ENCODE assay signal across 14 cellular contexts in the genomic region with DNA sequence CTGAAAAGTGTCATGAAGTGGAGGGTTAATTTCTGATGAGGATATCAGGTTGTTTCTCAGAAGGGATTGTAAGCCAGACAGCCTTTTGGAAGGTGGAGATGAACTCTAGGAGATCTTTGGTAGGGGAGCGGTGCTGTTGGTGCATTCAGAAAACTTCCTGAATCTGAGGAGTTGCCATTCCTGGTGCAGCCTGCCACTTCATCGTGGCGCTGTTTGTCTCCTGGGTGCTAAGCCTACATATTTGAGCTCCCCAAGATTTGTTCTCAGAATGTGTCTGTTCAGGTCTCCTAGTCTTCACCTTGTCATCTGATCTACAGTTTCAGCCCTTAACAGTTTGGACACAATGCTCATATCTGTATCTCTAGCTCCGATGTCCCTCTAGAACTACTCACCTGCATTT.
DNase-seq lines count a peak whose midpoint lies in the region; TF ChIP-seq lines count a peak whose summit lies in the region.
"Had no signal": no experiment of that assay in that cellular context is flagged by ENCODE, and none has a peak within 500 bp of the region (broad histone marks: within the 10 kb centered on the region; RNA-seq: fewer than 3 reads in every experiment).

No MANE protein-coding gene starts in this region.

- CTCF ChIA-PET in PC-9 (lab: Charles Lee), result no interaction called here

- no peak overlapping the region for H2AFZ ChIP-seq in PC-9

- H3K27me3 ChIP-seq in H7 (ENCODE audit: control insufficient read depth, insufficient read depth, low read length) (no peaks in the 10 kb centered on the region), PC-9 (ENCODE audit: insufficient read depth, low read depth) (peaks cover 32% of the 10 kb centered on the region)
- H3K27me3 ChIP-seq: heart left ventricle, testis had no signal

- no peaks in the 10 kb centered on the region for H3F3A ChIP-seq in PC-9 (ENCODE audit: insufficient read depth, low read depth)

- no peaks in the 10 kb centered on the region for H3K9me2 ChIP-seq in PC-9 (ENCODE audit: insufficient read depth)

- H3K79me2 ChIP-seq in PC-9 (ENCODE audit: low read depth), result no peaks in the 10 kb centered on the region

- no peak overlapping the region for H3K4me3 ChIP-seq in H7 (ENCODE audit: insufficient read depth, low read depth, low read length)
- no peak overlapping the region for H3K4me3 ChIP-seq in PC-9
- H3K4me3 ChIP-seq: heart left ventricle, testis had no signal

- intact Hi-C loops in PC-9 (cut with micrococcal nuclease; ENCODE audit: unreplicated experiment), result no loop called here

- no peaks in the 10 kb centered on the region for H3K4me1 ChIP-seq in PC-9 (replicated peaks; ENCODE audit: insufficient read depth)
- H3K4me1 ChIP-seq: testis had no signal

- DNase-seq in D341Med (ENCODE audit: low spot score), result peak; percentile 30
- DNase-seq in H7, result peak; percentile 49
- no peak for DNase-seq in PC-9
- DNase-seq in iPS-NIHi11 (ENCODE audit: low spot score), result peak; percentile 42
- DNase-seq in DMS153 (lab: John Stamatoyannopoulos, UW), result no peak
- no peak for DNase-seq in GM19238 (ENCODE audit: insufficient read length, low spot score)
- no peak for DNase-seq in activated CD4-positive, alpha-beta T cell treated with anti-CD3 and anti-CD28 coated beads for 4 hours
- no peak for DNase-seq in mucosa of gallbladder (ENCODE audit: low spot score)
- DNase-seq: activated CD4-positive, alpha-beta T cell treated with anti-CD3 and anti-CD28 coated beads, Interleukin-2, amount 50 U/mL, for 48 hours; C1 segment of cervical spinal cord; heart left ventricle; left cardiac atrium; NCI-H226; testis had no signal

- H4K20me1 ChIP-seq in PC-9 (ENCODE audit: insufficient read depth), result no peaks in the 10 kb centered on the region

- H3K36me3 ChIP-seq in H7 (replicated peaks; ENCODE audit: control insufficient read depth, insufficient read depth, low read length) (no peaks in the 10 kb centered on the region), PC-9 (ENCODE audit: low read depth) (no peaks in the 10 kb centered on the region)
- H3K36me3 ChIP-seq: heart left ventricle had no signal

- no peaks in the 10 kb centered on the region for H3K9me3 ChIP-seq in PC-9 (ENCODE audit: insufficient read depth, low read depth)
- H3K9me3 ChIP-seq: heart left ventricle, testis had no signal

- POLR2A ChIA-PET in PC-9 (lab: Charles Lee; ENCODE audit: unreplicated experiment), result no interaction called here

- no peak overlapping the region for H3K27ac ChIP-seq in PC-9
- H3K27ac ChIP-seq: heart left ventricle, testis had no signal

- peak; percentile 48; the same call in 1 of the 2 replicates for TF ChIP-seq CTCF in PC-9 (conservative IDR thresholded peaks at IDR 0.05)

- no peak overlapping the region for H3K4me2 ChIP-seq in PC-9

- no TSS peak for BruUV-seq in PC-9 (replicated peaks; lab: Mats Ljungman, UMichigan)

Comparison
In these comparisons a context has a peak if more than half of its experiments do, and no peak if none do; other contexts are left out.
1. DNase-seq: peak in D341Med (single experiment), H7 (single experiment) and iPS-NIHi11 (single experiment); none in PC-9 (0 of 2), DMS153 (single experiment), GM19238 (single experiment), activated CD4-positive, alpha-beta T cell treated with anti-CD3 and anti-CD28 coated beads for 4 hours (0 of 2) and mucosa of gallbladder (single experiment).